ENCODE assay signal across 1 cellular context in genomic region chr12:78245111-78245510, GRCh38.
TF ChIP-seq lines count a peak whose summit lies in the region.

No MANE protein-coding gene starts in this region.

TF ChIP-seq in GM23338, 12 proteins besides CTCF, POLR2A, EP300 and RAD21 (continued from another document):
- TF ChIP-seq, protein P1, sequence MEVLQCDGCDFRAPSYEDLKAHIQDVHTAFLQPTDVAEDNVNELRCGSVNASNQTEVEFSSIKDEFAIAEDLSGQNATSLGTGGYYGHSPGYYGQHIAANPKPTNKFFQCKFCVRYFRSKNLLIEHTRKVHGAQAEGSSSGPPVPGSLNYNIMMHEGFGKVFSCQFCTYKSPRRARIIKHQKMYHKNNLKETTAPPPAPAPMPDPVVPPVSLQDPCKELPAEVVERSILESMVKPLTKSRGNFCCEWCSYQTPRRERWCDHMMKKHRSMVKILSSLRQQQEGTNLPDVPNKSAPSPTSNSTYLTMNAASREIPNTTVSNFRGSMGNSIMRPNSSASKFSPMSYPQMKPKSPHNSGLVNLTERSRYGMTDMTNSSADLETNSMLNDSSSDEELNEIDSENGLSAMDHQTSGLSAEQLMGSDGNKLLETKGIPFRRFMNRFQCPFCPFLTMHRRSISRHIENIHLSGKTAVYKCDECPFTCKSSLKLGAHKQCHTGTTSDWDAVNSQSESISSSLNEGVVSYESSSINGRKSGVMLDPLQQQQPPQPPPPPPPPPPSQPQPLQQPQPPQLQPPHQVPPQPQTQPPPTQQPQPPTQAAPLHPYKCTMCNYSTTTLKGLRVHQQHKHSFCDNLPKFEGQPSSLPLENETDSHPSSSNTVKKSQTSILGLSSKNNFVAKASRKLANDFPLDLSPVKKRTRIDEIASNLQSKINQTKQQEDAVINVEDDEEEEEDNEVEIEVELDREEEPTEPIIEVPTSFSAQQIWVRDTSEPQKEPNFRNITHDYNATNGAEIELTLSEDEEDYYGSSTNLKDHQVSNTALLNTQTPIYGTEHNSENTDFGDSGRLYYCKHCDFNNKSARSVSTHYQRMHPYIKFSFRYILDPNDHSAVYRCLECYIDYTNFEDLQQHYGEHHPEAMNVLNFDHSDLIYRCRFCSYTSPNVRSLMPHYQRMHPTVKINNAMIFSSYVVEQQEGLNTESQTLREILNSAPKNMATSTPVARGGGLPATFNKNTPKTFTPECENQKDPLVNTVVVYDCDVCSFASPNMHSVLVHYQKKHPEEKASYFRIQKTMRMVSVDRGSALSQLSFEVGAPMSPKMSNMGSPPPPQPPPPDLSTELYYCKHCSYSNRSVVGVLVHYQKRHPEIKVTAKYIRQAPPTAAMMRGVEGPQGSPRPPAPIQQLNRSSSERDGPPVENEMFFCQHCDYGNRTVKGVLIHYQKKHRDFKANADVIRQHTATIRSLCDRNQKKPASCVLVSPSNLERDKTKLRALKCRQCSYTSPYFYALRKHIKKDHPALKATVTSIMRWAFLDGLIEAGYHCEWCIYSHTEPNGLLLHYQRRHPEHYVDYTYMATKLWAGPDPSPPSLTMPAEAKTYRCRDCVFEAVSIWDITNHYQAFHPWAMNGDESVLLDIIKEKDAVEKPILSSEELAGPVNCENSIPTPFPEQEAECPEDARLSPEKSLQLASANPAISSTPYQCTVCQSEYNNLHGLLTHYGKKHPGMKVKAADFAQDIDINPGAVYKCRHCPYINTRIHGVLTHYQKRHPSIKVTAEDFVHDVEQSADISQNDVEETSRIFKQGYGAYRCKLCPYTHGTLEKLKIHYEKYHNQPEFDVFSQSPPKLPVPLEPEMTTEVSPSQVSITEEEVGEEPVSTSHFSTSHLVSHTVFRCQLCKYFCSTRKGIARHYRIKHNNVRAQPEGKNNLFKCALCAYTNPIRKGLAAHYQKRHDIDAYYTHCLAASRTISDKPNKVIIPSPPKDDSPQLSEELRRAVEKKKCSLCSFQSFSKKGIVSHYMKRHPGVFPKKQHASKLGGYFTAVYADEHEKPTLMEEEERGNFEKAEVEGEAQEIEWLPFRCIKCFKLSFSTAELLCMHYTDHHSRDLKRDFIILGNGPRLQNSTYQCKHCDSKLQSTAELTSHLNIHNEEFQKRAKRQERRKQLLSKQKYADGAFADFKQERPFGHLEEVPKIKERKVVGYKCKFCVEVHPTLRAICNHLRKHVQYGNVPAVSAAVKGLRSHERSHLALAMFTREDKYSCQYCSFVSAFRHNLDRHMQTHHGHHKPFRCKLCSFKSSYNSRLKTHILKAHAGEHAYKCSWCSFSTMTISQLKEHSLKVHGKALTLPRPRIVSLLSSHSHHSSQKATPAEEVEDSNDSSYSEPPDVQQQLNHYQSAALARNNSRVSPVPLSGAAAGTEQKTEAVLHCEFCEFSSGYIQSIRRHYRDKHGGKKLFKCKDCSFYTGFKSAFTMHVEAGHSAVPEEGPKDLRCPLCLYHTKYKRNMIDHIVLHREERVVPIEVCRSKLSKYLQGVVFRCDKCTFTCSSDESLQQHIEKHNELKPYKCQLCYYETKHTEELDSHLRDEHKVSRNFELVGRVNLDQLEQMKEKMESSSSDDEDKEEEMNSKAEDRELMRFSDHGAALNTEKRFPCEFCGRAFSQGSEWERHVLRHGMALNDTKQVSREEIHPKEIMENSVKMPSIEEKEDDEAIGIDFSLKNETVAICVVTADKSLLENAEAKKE (CRISPR knock-in tag; IDR thresholded peaks at IDR 0.05), result no peak
- TF ChIP-seq JUNB (IDR thresholded peaks at IDR 0.05; ENCODE audit: unreplicated experiment), result no peak
- TF ChIP-seq, protein P2, sequence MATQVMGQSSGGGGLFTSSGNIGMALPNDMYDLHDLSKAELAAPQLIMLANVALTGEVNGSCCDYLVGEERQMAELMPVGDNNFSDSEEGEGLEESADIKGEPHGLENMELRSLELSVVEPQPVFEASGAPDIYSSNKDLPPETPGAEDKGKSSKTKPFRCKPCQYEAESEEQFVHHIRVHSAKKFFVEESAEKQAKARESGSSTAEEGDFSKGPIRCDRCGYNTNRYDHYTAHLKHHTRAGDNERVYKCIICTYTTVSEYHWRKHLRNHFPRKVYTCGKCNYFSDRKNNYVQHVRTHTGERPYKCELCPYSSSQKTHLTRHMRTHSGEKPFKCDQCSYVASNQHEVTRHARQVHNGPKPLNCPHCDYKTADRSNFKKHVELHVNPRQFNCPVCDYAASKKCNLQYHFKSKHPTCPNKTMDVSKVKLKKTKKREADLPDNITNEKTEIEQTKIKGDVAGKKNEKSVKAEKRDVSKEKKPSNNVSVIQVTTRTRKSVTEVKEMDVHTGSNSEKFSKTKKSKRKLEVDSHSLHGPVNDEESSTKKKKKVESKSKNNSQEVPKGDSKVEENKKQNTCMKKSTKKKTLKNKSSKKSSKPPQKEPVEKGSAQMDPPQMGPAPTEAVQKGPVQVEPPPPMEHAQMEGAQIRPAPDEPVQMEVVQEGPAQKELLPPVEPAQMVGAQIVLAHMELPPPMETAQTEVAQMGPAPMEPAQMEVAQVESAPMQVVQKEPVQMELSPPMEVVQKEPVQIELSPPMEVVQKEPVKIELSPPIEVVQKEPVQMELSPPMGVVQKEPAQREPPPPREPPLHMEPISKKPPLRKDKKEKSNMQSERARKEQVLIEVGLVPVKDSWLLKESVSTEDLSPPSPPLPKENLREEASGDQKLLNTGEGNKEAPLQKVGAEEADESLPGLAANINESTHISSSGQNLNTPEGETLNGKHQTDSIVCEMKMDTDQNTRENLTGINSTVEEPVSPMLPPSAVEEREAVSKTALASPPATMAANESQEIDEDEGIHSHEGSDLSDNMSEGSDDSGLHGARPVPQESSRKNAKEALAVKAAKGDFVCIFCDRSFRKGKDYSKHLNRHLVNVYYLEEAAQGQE (IDR thresholded peaks at IDR 0.05; ENCODE audit: unreplicated experiment), result no peak
